17 cellular contexts compared by ENCODE assay signal in the genomic region with DNA sequence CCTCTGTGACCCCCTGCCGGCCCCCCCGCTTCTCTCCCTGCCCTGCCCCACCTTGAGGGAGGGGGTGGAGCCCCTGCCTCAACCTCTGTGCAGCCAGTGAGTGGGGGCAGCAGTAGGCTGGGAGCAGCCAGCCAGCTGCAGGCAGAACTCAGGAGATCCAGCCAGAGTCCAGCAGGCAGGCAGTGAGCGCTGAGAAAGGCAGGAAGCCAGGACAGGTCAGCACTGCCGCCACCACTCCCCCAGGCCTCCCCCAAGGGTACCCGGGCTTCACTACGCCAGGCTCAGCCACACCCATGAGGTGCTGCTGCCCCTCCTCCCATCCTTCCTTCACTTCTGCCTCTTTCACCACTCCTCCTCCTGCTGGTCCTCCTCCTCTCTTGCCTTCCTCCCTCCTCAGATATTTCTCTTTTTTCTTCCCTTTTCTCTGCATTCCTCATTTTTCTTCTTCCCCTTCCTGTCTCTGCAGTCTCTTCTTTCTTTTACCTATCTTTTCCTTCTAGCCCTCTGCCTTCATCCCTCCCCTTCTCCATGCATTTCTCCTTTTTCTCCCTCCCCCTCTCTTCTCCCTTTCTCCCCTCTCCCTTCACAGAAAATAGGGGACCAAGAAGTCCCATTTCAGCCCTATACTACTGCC. TPM values are rescaled to one million over a fixed set of nuclear protein-coding genes. Genes with fewer than 3 reads are reported as not detected.
"Had no signal": no experiment of that assay in that cellular context is flagged by ENCODE, and none has a peak within 500 bp of the region (broad histone marks: within the 10 kb centered on the region; RNA-seq: fewer than 3 reads in every experiment).

No MANE protein-coding gene starts in this region.

- H3K9me3 ChIP-seq: transverse colon had no signal

- H3K4me1 ChIP-seq: parathyroid adenoma had no signal

- H3K4me3 ChIP-seq: lung, transverse colon had no signal

- H3K9me3 Mint-ChIP-seq: effector memory CD8-positive, alpha-beta T cell; naive B cell had no signal

- H3K27me3 Mint-ChIP-seq: effector memory CD8-positive, alpha-beta T cell; naive B cell had no signal

- H3K27me3 ChIP-seq: transverse colon had no signal

- H3K4me3 Mint-ChIP-seq: effector memory CD8-positive, alpha-beta T cell; naive B cell had no signal

- DNase-seq: activated CD4-positive, alpha-beta T cell treated with anti-CD3 and anti-CD28 coated beads, Interleukin-2, amount 50 U/mL, for 4 hours; activated CD4-positive, CD25-positive, alpha-beta regulatory T cell treated with anti-CD3 and anti-CD28 coated beads, Interleukin-2, amount 50 U/mL, for 72 hours; activated naive CD4-positive, alpha-beta T cell; activated T-cell treated with anti-CD3 and anti-CD28 coated beads for 4 hours; anterior cingulate cortex; cerebellar nuclear complex; effector memory CD8-positive, alpha-beta T cell; islet precursor cell; naive B cell; retina; stimulated activated CD4-positive, alpha-beta T cell treated with anti-CD3 and anti-CD28 coated beads, Interleukin-2, amount 100 ng/mL, for 48 hours; stimulated activated naive CD4-positive, alpha-beta T cell treated with Interleukin-2 at 50 U/mL for 16 hours; transverse colon had no signal

- ATAC-seq: effector memory CD8-positive, alpha-beta T cell had no signal

- H3K27ac Mint-ChIP-seq: naive B cell had no signal

- H3K27ac ChIP-seq: parathyroid adenoma, transverse colon had no signal

RNA-seq across cellular contexts. Expression of a gene that starts 19.8 kb away (rescaled TPM):
- total RNA-seq: frontal cortex; T-helper 2 cell treated with Interferon-gamma antibody and Interleukin-4, amounts not matched to agents 100 ng/mL and 5 ng/mL, for 36 hours had no signal
